8 cellular contexts compared by ENCODE assay signal in genomic region chr2:61694312-61695274, GRCh38.
A peak's percentile ranks its signal among the peaks of the same experiment; 100 is the strongest.
DNase-seq lines count a peak whose midpoint lies in the region; ATAC-seq, FAIRE-seq and TF ChIP-seq lines count a peak whose summit lies in the region.

No MANE protein-coding gene starts in this region.

- H3K9ac ChIP-seq in H1 (replicated peaks in 1 of 4; ENCODE audit: extremely low read depth in 1 of 4, low read depth in 3 of 4, low read length in 3 of 4) = peak overlapping the region in 3 of 4 experiments; percentile 35 to 58 (median 54); a peak in 5 of 7 replicates

- H4K91ac ChIP-seq in H1 (replicated peaks; ENCODE audit: insufficient read length, low read length) = no peak overlapping the region

- no peak for FAIRE-seq in H1 (lab: Jason Lieb, UNC)

- H2AFZ ChIP-seq in H1 (ENCODE audit: low read length) = peak overlapping the region; percentile 89

- H3K4ac ChIP-seq in H1 (replicated peaks; ENCODE audit: insufficient read length, low read depth, low read length) = no peak overlapping the region

- no peak overlapping the region for H2BK120ac ChIP-seq in H1 (replicated peaks; ENCODE audit: low read depth, low read length)

- no peak overlapping the region; the same call in 1 of the 2 replicates for H3K27ac ChIP-seq in H1 (ENCODE audit: low read depth, low read length)

- peak; percentile 0 to 14; a peak in 1 of 4 replicates for TF ChIP-seq RAD21 in H1 (IDR thresholded peaks at IDR 0.05 in 1 of 2, conservative IDR thresholded peaks at IDR 0.05 in 1 of 2; ENCODE audit: low read depth in 2 of 2, low read length in 2 of 2)

- no peaks in the 10 kb centered on the region for H3K9me3 ChIP-seq in H1 (ENCODE audit: insufficient read depth in 2 of 2, low read depth in 1 of 2, low read length in 1 of 2)

- no peak overlapping the region for H3K14ac ChIP-seq in H1 (ENCODE audit: insufficient read length)

- H3K23ac ChIP-seq in H1 (ENCODE audit: insufficient read length) = no peak overlapping the region

- H3K23me2 ChIP-seq in H1 (ENCODE audit: low read depth, low read length) = no peaks in the 10 kb centered on the region

- H2BK15ac ChIP-seq in H1 (ENCODE audit: low read length) = 0 out of 2 replicates have a peak overlapping the region, but pooled peaks have one; percentile 2

- H2BK5ac ChIP-seq in H1 (ENCODE audit: low read depth, low read length) = no peak overlapping the region; the same call in 1 of the 2 replicates

- ATAC-seq in GM19023 (IDR thresholded peaks at IDR 0.05; ENCODE audit: unreplicated experiment) (peak; percentile 93), HG03196 (IDR thresholded peaks at IDR 0.05; ENCODE audit: unreplicated experiment) (peak; percentile 93)

- H3K4me3 ChIP-seq in H1 (ENCODE audit: extremely low read depth in 1 of 4, insufficient read depth in 2 of 4, low read depth in 3 of 4, low read length in 4 of 4) = peak overlapping the region; percentile 39 to 78 (median 66)

- POLR2A ChIA-PET in H1 (lab: Charles Lee; ENCODE audit: partially characterized antibody) = no interaction called here

- H3K79me2 ChIP-seq in H1 (ENCODE audit: control insufficient read depth in 1 of 2, insufficient read depth in 2 of 2, low read length in 2 of 2) = no peaks in the 10 kb centered on the region

- H3K79me1 ChIP-seq in H1 (ENCODE audit: low read depth, low read length) = no peaks in the 10 kb centered on the region

- peak; percentile 65 to 91 for TF ChIP-seq POLR2A in H1 (IDR thresholded peaks at IDR 0.05; ENCODE audit: control extremely low read depth in 1 of 2, low read depth in 2 of 2, low read length in 2 of 2)

- H3K27me3 ChIP-seq in H1 (replicated peaks in 1 of 4; ENCODE audit: control insufficient read depth in 3 of 4, extremely low read depth in 1 of 4, insufficient read depth in 3 of 4, low read length in 3 of 4) = no peaks in the 10 kb centered on the region

- peak; percentile 8 to 38 (median 28); a peak in 3 of 4 replicates for TF ChIP-seq CTCF in H1 (IDR thresholded peaks at IDR 0.05; ENCODE audit: control extremely low read depth in 1 of 3, insufficient read depth in 1 of 3, low read depth in 1 of 3, low read length in 3 of 3)

- TF ChIP-seq EP300 in H1 (IDR thresholded peaks at IDR 0.05; ENCODE audit: borderline replicate concordance in 1 of 2, low read depth in 2 of 2, low read length in 2 of 2) = no peak

- no peaks in the 10 kb centered on the region; a peak in 1 of 7 replicates for H3K4me1 ChIP-seq in H1 (replicated peaks in 1 of 4; ENCODE audit: control insufficient read depth in 3 of 4, insufficient read depth in 4 of 4, low read length in 3 of 4)

- 19% methylated on average over 31 of the region's 47 CpGs; no CpG with 5 or more reads in 1 of the 2 experiments for WGBS in H1 (ENCODE audit: extremely low coverage in 1 of 2, insufficient coverage in 1 of 2, insufficient read length in 1 of 2, insufficient replicate concordance in 2 of 2, low coverage in 1 of 2, low lambda C conversion rate in 2 of 2, missing lambda C conversion rate in 1 of 2), 2 experiments

- CTCF ChIA-PET in H1 (lab: Charles Lee; ENCODE audit: partially characterized antibody) = no interaction called here

- no peak overlapping the region for H2AK5ac ChIP-seq in H1 (ENCODE audit: low read depth, low read length)

- no peak overlapping the region for H3K56ac ChIP-seq in H1 (replicated peaks; ENCODE audit: insufficient read length, low read depth, low read length)

- H3K4me2 ChIP-seq in H1 (ENCODE audit: insufficient read depth in 1 of 2, low read depth in 2 of 2, low read length in 2 of 2) = peak overlapping the region; percentile 56 to 95

- no peak overlapping the region for H2BK20ac ChIP-seq in H1 (ENCODE audit: low read length)

- peak overlapping the region; percentile 82 for H4K5ac ChIP-seq in H1 (ENCODE audit: insufficient read length, low read depth, low read length)

- DNase-seq in Ammon's horn (ENCODE audit: low spot score) (peak; percentile 98), NCI-H774 (lab: John Stamatoyannopoulos, UW) (peak; percentile 87), H1 (ENCODE audit: low read depth in 1 of 2, low spot score in 2 of 2) (peak; percentile 81 to 98), mesenteric fat pad (ENCODE audit: low spot score) (peak; percentile 98)
- peak; percentile 68 to 77 (median 74) for DNase-seq in activated CD8-positive, alpha-beta memory T cell treated with anti-CD3 and anti-CD28 coated beads for 48 hours (ENCODE audit: low read depth in 2 of 3, low spot score in 2 of 3)
- DNase-seq in stimulated activated CD8-positive, alpha-beta memory T cell treated with anti-CD3 and anti-CD28 coated beads, Interleukin-15, amount 100 ng/mL, for 1 hour (ENCODE audit: low read depth) = peak; percentile 72

- no peak overlapping the region for H2BK12ac ChIP-seq in H1 (ENCODE audit: low read depth, low read length)

- H4K8ac ChIP-seq in H1 (ENCODE audit: extremely low read depth, insufficient read depth, low read length) = peak overlapping the region; percentile 93; the same call in 1 of the 2 replicates

- H4K20me1 ChIP-seq in H1 (replicated peaks in 1 of 2; ENCODE audit: control insufficient read depth in 1 of 2, insufficient read depth in 2 of 2, low read length in 2 of 2) = no peaks in the 10 kb centered on the region

- H3K36me3 ChIP-seq in H1 (ENCODE audit: control insufficient read depth in 2 of 4, insufficient read depth in 4 of 4, low read length in 3 of 4) = no peaks in the 10 kb centered on the region

- peak overlapping the region; percentile 60 for H3K18ac ChIP-seq in H1 (ENCODE audit: extremely low read depth, low read length)

TF ChIP-seq in H1, 55 proteins besides CTCF, POLR2A, EP300 and RAD21:
- TF ChIP-seq SP4 (IDR thresholded peaks at IDR 0.05; ENCODE audit: low read length) (peak; percentile 80; the same call in 1 of the 2 replicates), PHF8 (conservative IDR thresholded peaks at IDR 0.05; ENCODE audit: low read depth, low read length) (peak; percentile 68), SIN3A (conservative IDR thresholded peaks at IDR 0.05 in 1 of 2, IDR thresholded peaks at IDR 0.05 in 1 of 2; ENCODE audit: low read depth in 1 of 2, low read length in 2 of 2) (peak in 1 of 2 experiments; percentile 66; a peak in 1 of 4 replicates), KDM1A (IDR thresholded peaks at IDR 0.05; ENCODE audit: borderline replicate concordance, low read length) (no peak), TAF1 (IDR thresholded peaks at IDR 0.05; ENCODE audit: low read depth, low read length) (peak; percentile 86), SP1 (IDR thresholded peaks at IDR 0.05; ENCODE audit: low read depth, low read length) (0 out of 2 replicates have a peak, but pooled peaks have one; percentile 1), TAF7 (optimal IDR thresholded peaks at IDR 0.05; ENCODE audit: borderline replicate concordance, low read depth, low read length) (peak; percentile 71), TBP (IDR thresholded peaks at IDR 0.05; ENCODE audit: low read depth, low read length) (no peak), POLR2AphosphoS5 (IDR thresholded peaks at IDR 0.05; ENCODE audit: low read depth, low read length) (peak; percentile 91), SIRT6 (IDR thresholded peaks at IDR 0.05; ENCODE audit: low read length) (no peak), SUZ12 (IDR thresholded peaks at IDR 0.05; ENCODE audit: low read length) (no peak), NANOG (IDR thresholded peaks at IDR 0.05; ENCODE audit: insufficient read depth, low read depth, low read length, poor library complexity, severe bottlenecking) (no peak), HDAC6 (IDR thresholded peaks at IDR 0.05; ENCODE audit: low read depth, low read length) (no peak), ZNF274 (IDR thresholded peaks at IDR 0.05; ENCODE audit: borderline replicate concordance, extremely low read depth, low read length) (no peak), CREB1 (IDR thresholded peaks at IDR 0.05) (no peak; the same call in 1 of the 2 replicates), ASH2L (IDR thresholded peaks at IDR 0.05; ENCODE audit: low read length) (peak; percentile 69), KDM4A (IDR thresholded peaks at IDR 0.05; ENCODE audit: low read depth, low read length, severe bottlenecking) (peak; percentile 82), RBBP5 (IDR thresholded peaks at IDR 0.05; ENCODE audit: borderline replicate concordance, low read depth, low read length) (no peak), JUND (IDR thresholded peaks at IDR 0.05; ENCODE audit: low read length) (no peak)
- TF ChIP-seq, protein P1, sequence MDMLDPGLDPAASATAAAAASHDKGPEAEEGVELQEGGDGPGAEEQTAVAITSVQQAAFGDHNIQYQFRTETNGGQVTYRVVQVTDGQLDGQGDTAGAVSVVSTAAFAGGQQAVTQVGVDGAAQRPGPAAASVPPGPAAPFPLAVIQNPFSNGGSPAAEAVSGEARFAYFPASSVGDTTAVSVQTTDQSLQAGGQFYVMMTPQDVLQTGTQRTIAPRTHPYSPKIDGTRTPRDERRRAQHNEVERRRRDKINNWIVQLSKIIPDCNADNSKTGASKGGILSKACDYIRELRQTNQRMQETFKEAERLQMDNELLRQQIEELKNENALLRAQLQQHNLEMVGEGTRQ (IDR thresholded peaks at IDR 0.05; ENCODE audit: low read length) = 0 out of 2 replicates have a peak, but pooled peaks have one; percentile 3
- TF ChIP-seq, protein P2, sequence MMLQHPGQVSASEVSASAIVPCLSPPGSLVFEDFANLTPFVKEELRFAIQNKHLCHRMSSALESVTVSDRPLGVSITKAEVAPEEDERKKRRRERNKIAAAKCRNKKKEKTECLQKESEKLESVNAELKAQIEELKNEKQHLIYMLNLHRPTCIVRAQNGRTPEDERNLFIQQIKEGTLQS (IDR thresholded peaks at IDR 0.05; ENCODE audit: insufficient read depth, low read depth, low read length) = no peak
- TF ChIP-seq, protein P3, sequence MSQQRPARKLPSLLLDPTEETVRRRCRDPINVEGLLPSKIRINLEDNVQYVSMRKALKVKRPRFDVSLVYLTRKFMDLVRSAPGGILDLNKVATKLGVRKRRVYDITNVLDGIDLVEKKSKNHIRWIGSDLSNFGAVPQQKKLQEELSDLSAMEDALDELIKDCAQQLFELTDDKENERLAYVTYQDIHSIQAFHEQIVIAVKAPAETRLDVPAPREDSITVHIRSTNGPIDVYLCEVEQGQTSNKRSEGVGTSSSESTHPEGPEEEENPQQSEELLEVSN (IDR thresholded peaks at IDR 0.05) = no peak
- TF ChIP-seq, protein P4, sequence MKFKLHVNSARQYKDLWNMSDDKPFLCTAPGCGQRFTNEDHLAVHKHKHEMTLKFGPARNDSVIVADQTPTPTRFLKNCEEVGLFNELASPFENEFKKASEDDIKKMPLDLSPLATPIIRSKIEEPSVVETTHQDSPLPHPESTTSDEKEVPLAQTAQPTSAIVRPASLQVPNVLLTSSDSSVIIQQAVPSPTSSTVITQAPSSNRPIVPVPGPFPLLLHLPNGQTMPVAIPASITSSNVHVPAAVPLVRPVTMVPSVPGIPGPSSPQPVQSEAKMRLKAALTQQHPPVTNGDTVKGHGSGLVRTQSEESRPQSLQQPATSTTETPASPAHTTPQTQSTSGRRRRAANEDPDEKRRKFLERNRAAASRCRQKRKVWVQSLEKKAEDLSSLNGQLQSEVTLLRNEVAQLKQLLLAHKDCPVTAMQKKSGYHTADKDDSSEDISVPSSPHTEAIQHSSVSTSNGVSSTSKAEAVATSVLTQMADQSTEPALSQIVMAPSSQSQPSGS (IDR thresholded peaks at IDR 0.05; ENCODE audit: low read length) = no peak
TF ChIP-seq in H1: peak in this region for 10.
